ENCODE assay signal across 28 cellular contexts in the genomic region with DNA sequence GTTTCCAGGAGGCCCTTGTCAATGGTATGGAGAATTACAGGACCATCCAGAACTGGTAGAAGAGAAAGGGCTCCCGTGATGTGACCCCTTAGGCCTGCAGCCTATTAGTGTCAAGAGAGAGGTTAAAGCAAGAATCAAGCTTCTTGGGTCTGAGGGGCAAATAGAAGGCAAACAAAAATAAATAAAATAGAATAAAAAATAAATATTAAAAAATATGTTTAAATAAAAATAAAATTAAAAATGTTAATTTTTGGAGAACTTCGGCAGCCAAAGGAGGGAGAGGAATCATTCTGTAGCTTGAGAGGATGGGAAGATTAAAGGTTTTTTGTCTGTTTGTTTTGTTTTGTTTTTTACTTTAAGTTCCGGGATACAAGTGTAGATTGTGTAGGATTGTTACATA.
"Had no signal": no experiment of that assay in that cellular context is flagged by ENCODE, and none has a peak within 500 bp of the region (broad histone marks: within the 10 kb centered on the region; RNA-seq: fewer than 3 reads in every experiment).

No MANE protein-coding gene starts in this region.

- H3K9me3 ChIP-seq: suprapubic skin, testis, thoracic aorta, thyroid gland, transverse colon, upper lobe of left lung, upper lobe of right lung, uterus had no signal

- H3K36me3 ChIP-seq: stomach, suprapubic skin, thoracic aorta, thyroid gland, tibial artery, tibial nerve, transverse colon, upper lobe of left lung, upper lobe of right lung, uterus had no signal

- H3K4me1 Mint-ChIP-seq: stimulated activated effector memory CD8-positive, alpha-beta T cell treated with anti-CD3 and anti-CD28 coated beads, Interleukin-12 subunit alpha, Interleukin-12 subunit beta, amount 100 ng/mL, for 72 hours; stimulated activated memory B cell treated with anti-CD40 and anti-IgM and Interleukin-4, amounts not matched to agents 10 μg/mL and 1 μg/mL and 100 μg/mL, for 72 hours; stimulated activated naive B cell treated with anti-CD40 and anti-IgM and Interleukin-4, amounts not matched to agents 10 μg/mL and 1 μg/mL and 100 μg/mL, for 72 hours had no signal

- H3K27me3 ChIP-seq: stomach, suprapubic skin, testis, thyroid gland, tibial artery, tibial nerve, transverse colon, upper lobe of left lung, upper lobe of right lung, uterus had no signal

- DNase-seq: stimulated activated CD4-positive, alpha-beta T cell treated with anti-CD3 and anti-CD28 coated beads, Interleukin-1b, Interleukin-23, amount 100 ng/mL, for 48 hours; stimulated activated CD4-positive, alpha-beta T cell treated with anti-CD3 and anti-CD28 coated beads, Interleukin-2, amount 100 ng/mL, for 24 hours; stimulated activated CD4-positive, alpha-beta T cell treated with anti-CD3 and anti-CD28 coated beads, Interleukin-2, amount 100 ng/mL, for 48 hours; stimulated activated CD4-positive, alpha-beta T cell treated with anti-CD3 and anti-CD28 coated beads, Interleukin-4, amount 100 ng/mL, for 1 hour; stimulated activated CD4-positive, alpha-beta T cell treated with anti-CD3 and anti-CD28 coated beads, Interleukin-4, amount 100 ng/mL, for 24 hours; stimulated activated CD4-positive, alpha-beta T cell treated with anti-CD3 and anti-CD28 coated beads, Interleukin-4, amount 100 ng/mL, for 4 hours; stimulated activated CD8-positive, alpha-beta memory T cell treated with anti-CD3 and anti-CD28 coated beads, Interleukin-4, amount 100 ng/mL, for 48 hours; stimulated activated naive B cell treated with anti-CD40 and anti-IgM and Interleukin-4, amounts not matched to agents 10 μg/mL and 1 μg/mL and 100 μg/mL, for 72 hours; stimulated activated naive CD4-positive, alpha-beta T cell; stimulated activated naive CD4-positive, alpha-beta T cell treated with Interleukin-2 at 50 U/mL for 16 hours; stomach; substantia nigra; testis; thyroid gland; tibial artery; transverse colon; trophoblast cell; upper lobe of left lung; upper lobe of right lung; uterus had no signal

- H3K9me3 Mint-ChIP-seq: stimulated activated naive B cell treated with anti-CD40 and anti-IgM and Interleukin-4, amounts not matched to agents 10 μg/mL and 1 μg/mL and 100 μg/mL, for 72 hours had no signal

- H3K27me3 Mint-ChIP-seq: stimulated activated memory B cell treated with anti-CD40 and anti-IgM and Interleukin-4, amounts not matched to agents 10 μg/mL and 1 μg/mL and 100 μg/mL, for 72 hours; type B pancreatic cell had no signal

- H3K36me3 Mint-ChIP-seq: stimulated activated effector memory CD8-positive, alpha-beta T cell treated with anti-CD3 and anti-CD28 coated beads, Interleukin-12 subunit alpha, Interleukin-12 subunit beta, amount 100 ng/mL, for 72 hours; stimulated activated memory B cell treated with anti-CD40 and anti-IgM and Interleukin-4, amounts not matched to agents 10 μg/mL and 1 μg/mL and 100 μg/mL, for 72 hours; stimulated activated naive B cell treated with anti-CD40 and anti-IgM and Interleukin-4, amounts not matched to agents 10 μg/mL and 1 μg/mL and 100 μg/mL, for 72 hours had no signal

- ATAC-seq: stimulated activated effector memory CD8-positive, alpha-beta T cell treated with anti-CD3 and anti-CD28 coated beads, Interleukin-12 subunit alpha, Interleukin-12 subunit beta, amount 100 ng/mL, for 72 hours; stimulated activated memory B cell treated with anti-CD40 and anti-IgM and Interleukin-4, amounts not matched to agents 10 μg/mL and 1 μg/mL and 100 μg/mL, for 72 hours; stimulated activated naive B cell treated with anti-CD40 and anti-IgM and Interleukin-4, amounts not matched to agents 10 μg/mL and 1 μg/mL and 100 μg/mL, for 72 hours; upper lobe of right lung had no signal

- H3K27ac ChIP-seq: stomach, suprapubic skin, testis, thoracic aorta, thyroid gland, tibial artery, tibial nerve, transverse colon, upper lobe of left lung, upper lobe of right lung, uterus had no signal

- H3K4me3 Mint-ChIP-seq: stimulated activated effector memory CD8-positive, alpha-beta T cell treated with anti-CD3 and anti-CD28 coated beads, Interleukin-12 subunit alpha, Interleukin-12 subunit beta, amount 100 ng/mL, for 72 hours; stimulated activated memory B cell treated with anti-CD40 and anti-IgM and Interleukin-4, amounts not matched to agents 10 μg/mL and 1 μg/mL and 100 μg/mL, for 72 hours; stimulated activated naive B cell treated with anti-CD40 and anti-IgM and Interleukin-4, amounts not matched to agents 10 μg/mL and 1 μg/mL and 100 μg/mL, for 72 hours; stimulated activated naive CD8-positive, alpha-beta T cell treated with anti-CD3 and anti-CD28 coated beads, Interleukin-15, Interleukin-2, amounts not matched to agents 100 ng/mL and 50 ng/mL, for 24 hours; type B pancreatic cell had no signal

- FAIRE-seq: urothelium cell line had no signal

- H3K4me3 ChIP-seq: stomach, suprapubic skin, testis, thoracic aorta, thyroid gland, tibial artery, tibial nerve, transverse colon, upper lobe of left lung, upper lobe of right lung, uterus had no signal

- H3K27ac Mint-ChIP-seq: stimulated activated effector memory CD8-positive, alpha-beta T cell treated with anti-CD3 and anti-CD28 coated beads, Interleukin-12 subunit alpha, Interleukin-12 subunit beta, amount 100 ng/mL, for 72 hours; stimulated activated memory B cell treated with anti-CD40 and anti-IgM and Interleukin-4, amounts not matched to agents 10 μg/mL and 1 μg/mL and 100 μg/mL, for 72 hours; stimulated activated naive B cell treated with anti-CD40 and anti-IgM and Interleukin-4, amounts not matched to agents 10 μg/mL and 1 μg/mL and 100 μg/mL, for 72 hours; stimulated activated naive CD8-positive, alpha-beta T cell treated with anti-CD3 and anti-CD28 coated beads, Interleukin-15, Interleukin-2, amounts not matched to agents 100 ng/mL and 50 ng/mL, for 24 hours; type B pancreatic cell had no signal

- H3K4me1 ChIP-seq: stomach, suprapubic skin, testis, tibial artery, tibial nerve, transverse colon, upper lobe of left lung, upper lobe of right lung, uterus had no signal
